In the genomic region with DNA sequence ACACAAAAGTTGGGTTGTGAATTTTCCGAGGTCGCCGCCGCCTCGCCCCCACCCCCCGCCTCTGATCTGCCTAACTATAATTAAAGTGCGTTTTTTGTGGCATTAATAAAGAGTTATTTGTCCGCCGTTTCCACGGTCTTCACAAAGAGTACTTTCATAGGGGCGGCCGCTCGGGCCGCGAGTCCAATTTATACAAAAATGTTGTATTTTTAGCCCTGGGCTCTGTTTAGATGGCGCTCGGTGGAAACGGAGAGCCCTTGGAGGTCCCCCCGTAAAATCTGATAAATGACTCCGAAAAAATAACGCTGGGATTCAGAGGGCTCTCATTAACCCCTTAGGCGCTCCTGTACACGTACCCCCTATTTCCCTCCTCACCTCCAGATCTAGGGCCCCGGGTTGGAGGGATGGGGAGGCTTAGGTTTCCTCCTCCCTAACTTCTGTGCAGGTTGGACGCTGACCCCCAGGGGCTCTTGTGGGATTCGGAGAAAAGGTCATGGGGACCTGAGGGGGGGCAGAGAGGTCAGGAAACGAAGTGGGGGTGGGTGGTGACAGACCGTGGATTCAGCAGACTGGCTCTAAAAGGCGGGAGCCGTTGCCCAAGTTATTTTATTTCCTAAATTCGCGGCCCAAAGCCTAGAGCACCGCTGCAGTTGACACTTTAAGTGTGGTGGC, we compare ENCODE assay signal across 8 cellular contexts. TPM values are rescaled to one million over a fixed set of nuclear protein-coding genes. Genes with fewer than 3 reads are reported as not detected.
A peak's percentile ranks its signal among the peaks of the same experiment; 100 is the strongest.
DNase-seq lines count a peak whose midpoint lies in the region; ATAC-seq and TF ChIP-seq lines count a peak whose summit lies in the region.

No MANE protein-coding gene starts in this region.

- no peak for ATAC-seq in GM19397 (IDR thresholded peaks at IDR 0.05; ENCODE audit: unreplicated experiment)

- no peaks in the 10 kb centered on the region for H3K9me3 Mint-ChIP-seq in T-helper 1 cell treated with Interleukin-12 subunit alpha and Interleukin-12 subunit beta and Interleukin-4 antibody, amounts not matched to agents 30 μg/mL and 1 μg/mL, for 36 hours
- H3K9me3 Mint-ChIP-seq in glutamatergic neuron (ENCODE audit: unreplicated experiment) (peaks cover 16% of the 10 kb centered on the region), progenitor cell of endocrine pancreas (ENCODE audit: low read depth) (no peaks in the 10 kb centered on the region)

- DNase-seq in DMS53 (lab: John Stamatoyannopoulos, UW), result peak; percentile 51
- DNase-seq in glutamatergic neuron, result no peak
- no peak for DNase-seq in progenitor cell of endocrine pancreas (ENCODE audit: low spot score, unreplicated experiment)
- no peak for DNase-seq in stimulated activated CD4-positive, alpha-beta T cell treated with anti-CD3 and anti-CD28 coated beads, Interleukin-4, amount 100 ng/mL, for 1 hour
- DNase-seq in NCI-H446 treated with DMSO at 0.1 percent for 48 hours (lab: John Stamatoyannopoulos, UW), result no peak
- no peak for DNase-seq in activated effector memory CD4-positive, alpha-beta T cell treated with Interleukin-2 at 50 U/mL for 16 hours

- peak overlapping the region; percentile 72 for H3K27ac Mint-ChIP-seq in T-helper 1 cell treated with Interleukin-12 subunit alpha and Interleukin-12 subunit beta and Interleukin-4 antibody, amounts not matched to agents 30 μg/mL and 1 μg/mL, for 36 hours
- H3K27ac Mint-ChIP-seq in glutamatergic neuron (ENCODE audit: unreplicated experiment) (no peak overlapping the region), progenitor cell of endocrine pancreas (peak overlapping the region; percentile 89)

- H3K4me1 Mint-ChIP-seq in T-helper 1 cell treated with Interleukin-12 subunit alpha and Interleukin-12 subunit beta and Interleukin-4 antibody, amounts not matched to agents 30 μg/mL and 1 μg/mL, for 36 hours (ENCODE audit: low read depth), result peaks cover 11% of the 10 kb centered on the region
- H3K4me1 Mint-ChIP-seq in glutamatergic neuron (ENCODE audit: low read depth, unreplicated experiment), result peaks cover 14% of the 10 kb centered on the region
- peaks cover 30% of the 10 kb centered on the region for H3K4me1 Mint-ChIP-seq in progenitor cell of endocrine pancreas (ENCODE audit: low read depth)

- peaks cover 72% of the 10 kb centered on the region for H3K27me3 Mint-ChIP-seq in T-helper 1 cell treated with Interleukin-12 subunit alpha and Interleukin-12 subunit beta and Interleukin-4 antibody, amounts not matched to agents 30 μg/mL and 1 μg/mL, for 36 hours (ENCODE audit: low read depth)
- H3K27me3 Mint-ChIP-seq in glutamatergic neuron (ENCODE audit: unreplicated experiment) (peaks cover 31% of the 10 kb centered on the region), progenitor cell of endocrine pancreas (peaks cover 48% of the 10 kb centered on the region)

- peaks cover 5% of the 10 kb centered on the region for H3K36me3 Mint-ChIP-seq in T-helper 1 cell treated with Interleukin-12 subunit alpha and Interleukin-12 subunit beta and Interleukin-4 antibody, amounts not matched to agents 30 μg/mL and 1 μg/mL, for 36 hours (ENCODE audit: low read depth)
- no peaks in the 10 kb centered on the region for H3K36me3 Mint-ChIP-seq in glutamatergic neuron (ENCODE audit: unreplicated experiment)
- peaks cover 2% of the 10 kb centered on the region for H3K36me3 Mint-ChIP-seq in progenitor cell of endocrine pancreas (ENCODE audit: insufficient read depth)

- H3K4me3 Mint-ChIP-seq in T-helper 1 cell treated with Interleukin-12 subunit alpha and Interleukin-12 subunit beta and Interleukin-4 antibody, amounts not matched to agents 30 μg/mL and 1 μg/mL, for 36 hours, result no peak overlapping the region
- peak overlapping the region; percentile 92 for H3K4me3 Mint-ChIP-seq in glutamatergic neuron (ENCODE audit: unreplicated experiment)
- H3K4me3 Mint-ChIP-seq in progenitor cell of endocrine pancreas (ENCODE audit: low read depth), result peak overlapping the region; percentile 79

- no peak for TF ChIP-seq CTCF in glutamatergic neuron (IDR thresholded peaks at IDR 0.05; ENCODE audit: partially characterized antibody, unreplicated experiment)
- no peak for TF ChIP-seq CTCF in progenitor cell of endocrine pancreas (IDR thresholded peaks at IDR 0.05; ENCODE audit: unreplicated experiment)

RNA-seq across cellular contexts. Expression of gene CYP26B1, which starts 1.9 kb away (rescaled TPM):
- 9.7 TPM for total RNA-seq in glutamatergic neuron (ENCODE audit: unreplicated experiment)
- total RNA-seq in progenitor cell of endocrine pancreas, result 31.5 and 37.5 TPM in 2 replicates
